ENCODE assay signal across 9 cellular contexts in the genomic region with DNA sequence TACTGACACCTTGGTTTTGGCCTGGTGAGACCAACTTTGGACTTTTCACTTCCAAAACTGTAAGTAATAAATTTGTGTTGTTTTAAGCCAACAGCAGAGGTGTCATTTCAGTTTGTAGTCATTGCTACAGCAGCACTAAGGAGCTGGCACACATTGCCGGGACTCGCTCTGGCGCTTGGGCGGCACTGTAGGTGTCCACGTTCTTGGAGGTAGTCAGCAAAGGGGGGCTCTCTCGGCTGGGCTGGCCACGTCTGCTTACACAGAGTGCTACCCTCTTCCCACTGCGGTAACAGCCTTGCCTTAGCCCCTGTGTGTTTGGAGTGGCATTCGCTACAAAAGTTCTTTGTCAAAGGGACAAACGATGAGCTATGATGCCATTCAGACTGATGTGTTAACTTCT. TPM values are rescaled to one million over a fixed set of nuclear protein-coding genes. Genes with fewer than 3 reads are reported as not detected.
"Had no signal": no experiment of that assay in that cellular context is flagged by ENCODE, and none has a peak within 500 bp of the region (broad histone marks: within the 10 kb centered on the region; RNA-seq: fewer than 3 reads in every experiment).

No MANE protein-coding gene starts in this region.

- H3K9me3 Mint-ChIP-seq: H9, HFFc6 had no signal

- H2AFZ ChIP-seq: GM23248 had no signal

- DNase-seq: GM23248, GOT3, H7, H9, HCEC 1CT, HFFc6 had no signal

- H3K27ac Mint-ChIP-seq: H9, HFFc6 had no signal

- H3K4me3 ChIP-seq: GM23248, HAP-1 had no signal

- H3K9ac ChIP-seq: GM23248 had no signal

- H3K4me3 Mint-ChIP-seq: H9, HFFc6 had no signal

- FAIRE-seq: H54 had no signal

- H3K36me3 ChIP-seq: HAP-1 had no signal

- H3K9me3 ChIP-seq: HAP-1 had no signal

- H3K27ac ChIP-seq: GM23248 had no signal

- H3K4me1 ChIP-seq: HAP-1 had no signal

- ATAC-seq: HCT116 had no signal

RNA-seq across cellular contexts. Expression of a gene that starts 44.7 kb away (rescaled TPM):
- total RNA-seq: H7, H9 had no signal
